Comparison of ENCODE assay signal across 1 cellular context in genomic region chr9:35664531-35665470, GRCh38.
A peak's percentile ranks its signal among the peaks of the same experiment; 100 is the strongest.
TF ChIP-seq lines count a peak whose summit lies in the region.

Gene ARHGEF39 (minus strand): TSS chr9:35665195. CDS start chr9:35665169, 26 bp downstream.

TF ChIP-seq in Ishikawa, 13 proteins besides CTCF, POLR2A, EP300 and RAD21 (continued from another document):
- TF ChIP-seq, protein P1, sequence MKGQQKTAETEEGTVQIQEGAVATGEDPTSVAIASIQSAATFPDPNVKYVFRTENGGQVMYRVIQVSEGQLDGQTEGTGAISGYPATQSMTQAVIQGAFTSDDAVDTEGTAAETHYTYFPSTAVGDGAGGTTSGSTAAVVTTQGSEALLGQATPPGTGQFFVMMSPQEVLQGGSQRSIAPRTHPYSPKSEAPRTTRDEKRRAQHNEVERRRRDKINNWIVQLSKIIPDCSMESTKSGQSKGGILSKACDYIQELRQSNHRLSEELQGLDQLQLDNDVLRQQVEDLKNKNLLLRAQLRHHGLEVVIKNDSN (IDR thresholded peaks at IDR 0.05) = no peak
- peak; percentile 96 for TF ChIP-seq ZBTB7A (IDR thresholded peaks at IDR 0.05; ENCODE audit: low read depth)
- TF ChIP-seq TAF1 (IDR thresholded peaks at IDR 0.05; ENCODE audit: low read depth) = peak; percentile 80
- peak; percentile 56; the same call in 1 of the 2 replicates for TF ChIP-seq YY1 (IDR thresholded peaks at IDR 0.05; ENCODE audit: low read depth)
- no peak for TF ChIP-seq CREB1 (IDR thresholded peaks at IDR 0.05; ENCODE audit: low read depth)
- peak; percentile 49; the same call in 1 of the 2 replicates for TF ChIP-seq TCF12 (IDR thresholded peaks at IDR 0.05; ENCODE audit: low read depth)
- no peak; the same call in 1 of the 2 replicates for TF ChIP-seq NFIC (IDR thresholded peaks at IDR 0.05)
- no peak; the same call in 1 of the 2 replicates for TF ChIP-seq TEAD4 (IDR thresholded peaks at IDR 0.05)
- no peak for TF ChIP-seq CEBPB (IDR thresholded peaks at IDR 0.05)
- peak; percentile 78 for TF ChIP-seq FOXM1 (IDR thresholded peaks at IDR 0.05; ENCODE audit: borderline replicate concordance, low read depth)
- no peak for TF ChIP-seq EGR1 (IDR thresholded peaks at IDR 0.05)
